8 cellular contexts compared by ENCODE assay signal in the genomic region with DNA sequence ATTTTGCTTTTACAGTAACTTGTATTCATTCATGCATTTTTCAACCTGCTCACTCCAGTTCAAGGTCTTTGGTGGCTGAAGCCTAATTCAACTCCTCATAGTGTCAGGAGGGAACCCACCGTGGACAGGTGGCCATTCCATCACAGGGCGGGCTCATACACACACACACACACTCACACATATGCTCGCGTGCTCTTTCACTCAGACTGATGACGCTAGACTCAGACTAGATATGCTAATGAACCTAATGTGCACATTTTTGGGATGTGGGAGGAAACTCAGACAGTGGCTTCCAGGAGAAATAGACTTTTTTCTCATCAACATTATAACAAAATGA. TPM values are rescaled to one million over a fixed set of nuclear protein-coding genes. Genes with fewer than 3 reads are reported as not detected.
DNase-seq lines count a peak whose midpoint lies in the region; ATAC-seq and TF ChIP-seq lines count a peak whose summit lies in the region.

No MANE protein-coding gene starts in this region.

- H3K4me3 Mint-ChIP-seq in neural progenitor cell, result peak overlapping the region; percentile 93

- no peak for TF ChIP-seq EP300 in SK-N-SH (IDR thresholded peaks at IDR 0.05; ENCODE audit: borderline replicate concordance in 1 of 2, low read depth in 1 of 2, low read length in 1 of 2)

- H3K36me3 ChIP-seq in SK-N-SH (replicated peaks in 1 of 2; ENCODE audit: control insufficient read depth in 1 of 2, insufficient read depth in 2 of 2, low read length in 1 of 2), result no peaks in the 10 kb centered on the region
- H3K36me3 ChIP-seq in esophagus (ENCODE audit: control insufficient read depth in 2 of 2, insufficient read depth in 2 of 2, low read length in 1 of 2), result no peaks in the 10 kb centered on the region
- no peaks in the 10 kb centered on the region for H3K36me3 ChIP-seq in neural progenitor cell

- H3K4me2 ChIP-seq in SK-N-SH (peak overlapping the region; percentile 81), neural progenitor cell (peak overlapping the region; percentile 74)

- WGBS in SK-N-SH (ENCODE audit: low lambda C conversion rate), result 68% methylated on average over 5 of the region's 5 CpGs
- WGBS in esophagus, 2 donors, result 13 to 14% methylated on average over 5 of the region's 5 CpGs

- H3K36me3 Mint-ChIP-seq in neural progenitor cell, result peaks cover 7% of the 10 kb centered on the region

- in situ Hi-C loops in ACHN (cut with HindIII; ENCODE audit: low pct_ligation_motif_present, low pct_unique_long_range_greater_than_20kb, low sequenced_read_pairs), result no loop called here

- H4K20me1 ChIP-seq in SK-N-SH (ENCODE audit: insufficient read depth) (no peaks in the 10 kb centered on the region), neural progenitor cell (ENCODE audit: low read depth) (no peaks in the 10 kb centered on the region)

- H3F3A ChIP-seq in SK-N-SH (replicated peaks; ENCODE audit: insufficient read depth) (peaks cover 23% of the 10 kb centered on the region), neural progenitor cell (ENCODE audit: low read depth) (peaks cover 35% of the 10 kb centered on the region)

- H3K27ac ChIP-seq in SK-N-SH (ENCODE audit: low read depth in 2 of 2, low read length in 1 of 2), result peak overlapping the region; percentile 39 to 93; a peak in 3 of 4 replicates
- H3K27ac ChIP-seq in esophagus (ENCODE audit: low read depth in 2 of 2, low read length in 1 of 2), result peak overlapping the region; percentile 86 to 87
- no peak overlapping the region for H3K27ac ChIP-seq in neural progenitor cell

- POLR2A ChIA-PET in SK-N-SH (lab: Yijun Ruan, JAX), result interaction anchor here (1.1 to 3.2 kb wide), 8 partner anchors 17 to 1059 kb away, joined by 3 to 32 read pairs (median 10); a partner anchor contains a TSS
- POLR2A ChIA-PET in GM10248 (lab: Yijun Ruan, JAX), result interaction anchor here (2.2 kb wide), 1 partner anchor 28 kb away, joined by 6 read pairs; no protein-coding TSS in a partner anchor

- peak; percentile 12 for ATAC-seq in HG02588 (IDR thresholded peaks at IDR 0.05; ENCODE audit: unreplicated experiment)

- CTCF ChIA-PET in SK-N-SH (lab: Yijun Ruan, JAX), result interaction anchor here (0.6 kb wide), 1 partner anchor 29 kb away, joined by 3 read pairs; no protein-coding TSS in a partner anchor
- CTCF ChIA-PET in GM10248 (lab: Yijun Ruan, JAX), result interaction anchor here (1.3 to 2.8 kb wide), 4 partner anchors 12 to 149 kb away, joined by 6 to 14 read pairs (median 8); no protein-coding TSS in a partner anchor

- H3K4me3 ChIP-seq in SK-N-SH (ENCODE audit: low read depth in 2 of 2, low read length in 1 of 2) (peak overlapping the region; percentile 72), esophagus (ENCODE audit: low read depth in 1 of 2, low read length in 2 of 2) (peak overlapping the region; percentile 50 to 81), neural progenitor cell (peak overlapping the region; percentile 57)

- H3K4me1 Mint-ChIP-seq in neural progenitor cell, result peaks cover 22% of the 10 kb centered on the region

- DNase-seq in EH (ENCODE audit: low read depth) (peak; percentile 15), SK-N-SH (peak; percentile 52), neural progenitor cell (ENCODE audit: low spot score) (peak; percentile 16), ACHN (no peak), GM10248 (ENCODE audit: extremely low spot score) (no peak), activated gamma-delta T cell treated with Interleukin-2 at 50 U/mL for 16 hours (no peak)

- TF ChIP-seq RAD21 in SK-N-SH (IDR thresholded peaks at IDR 0.05; ENCODE audit: low read length), result no peak

- H3K27me3 Mint-ChIP-seq in neural progenitor cell (ENCODE audit: insufficient read depth, low read depth), result peaks cover 20% of the 10 kb centered on the region

- no peaks in the 10 kb centered on the region for H3K79me2 ChIP-seq in SK-N-SH (ENCODE audit: insufficient read depth)
- H3K79me2 ChIP-seq in neural progenitor cell (ENCODE audit: low read depth), result no peaks in the 10 kb centered on the region

- no peaks in the 10 kb centered on the region for H3K9me2 ChIP-seq in SK-N-SH

- H3K4me1 ChIP-seq in SK-N-SH (ENCODE audit: control insufficient read depth in 1 of 2, insufficient read depth in 2 of 2, low read depth in 1 of 2, low read length in 1 of 2) (peaks cover 0 to 11% of the 10 kb centered on the region in 2 experiments; a peak in 2 of 4 replicates), esophagus (ENCODE audit: control insufficient read depth in 2 of 2, insufficient read depth in 2 of 2, low read length in 1 of 2) (peaks cover 0 to 3% of the 10 kb centered on the region in 2 donors), neural progenitor cell (no peaks in the 10 kb centered on the region)

- peak overlapping the region; percentile 83 for H3K27ac Mint-ChIP-seq in neural progenitor cell

- H2AFZ ChIP-seq in SK-N-SH (ENCODE audit: low read depth) (peak overlapping the region; percentile 84; the same call in 1 of the 2 replicates), neural progenitor cell (replicated peaks) (peak overlapping the region; percentile 61)

- peak overlapping the region; percentile 53; the same call in 1 of the 2 replicates for H3K9ac ChIP-seq in SK-N-SH
- no peak overlapping the region for H3K9ac ChIP-seq in neural progenitor cell

- no peaks in the 10 kb centered on the region for H3K27me3 ChIP-seq in SK-N-SH (ENCODE audit: insufficient read depth)
- H3K27me3 ChIP-seq in esophagus (ENCODE audit: control insufficient read depth in 1 of 2, insufficient read depth in 2 of 2, low read length in 2 of 2), result no peaks in the 10 kb centered on the region
- H3K27me3 ChIP-seq in neural progenitor cell, result peaks cover 16% of the 10 kb centered on the region

- no peak for TF ChIP-seq CTCF in SK-N-SH (IDR thresholded peaks at IDR 0.05)
- no peak for TF ChIP-seq CTCF in neural progenitor cell (IDR thresholded peaks at IDR 0.05)
- TF ChIP-seq CTCF in GM10248 (IDR thresholded peaks at IDR 0.05; ENCODE audit: control extremely low read depth, extremely low read depth, low read depth, missing control alignments), result no peak

- peaks cover 17% of the 10 kb centered on the region for H3K9me3 Mint-ChIP-seq in neural progenitor cell

- H3K9me3 ChIP-seq in SK-N-SH (no peaks in the 10 kb centered on the region), esophagus (ENCODE audit: control insufficient read depth in 2 of 2, insufficient read depth in 1 of 2, low read depth in 1 of 2, low read length in 1 of 2) (no peaks in the 10 kb centered on the region), neural progenitor cell (ENCODE audit: low read depth) (no peaks in the 10 kb centered on the region)

TF ChIP-seq in SK-N-SH, 30 proteins besides CTCF, POLR2A, EP300 and RAD21:
- TF ChIP-seq IRF3 (IDR thresholded peaks at IDR 0.05; ENCODE audit: low read depth, low read length), result no peak
- no peak for TF ChIP-seq RXRA (IDR thresholded peaks at IDR 0.05; ENCODE audit: borderline replicate concordance, low read depth)
- TF ChIP-seq FOXM1 (IDR thresholded peaks at IDR 0.05; ENCODE audit: low read depth), result no peak
- TF ChIP-seq RFX5 (IDR thresholded peaks at IDR 0.05; ENCODE audit: low read length), result no peak
- TF ChIP-seq MEF2A (IDR thresholded peaks at IDR 0.05; ENCODE audit: borderline replicate concordance, low read depth), result no peak
- no peak for TF ChIP-seq GABPA (IDR thresholded peaks at IDR 0.05; ENCODE audit: low read depth)
- no peak for TF ChIP-seq USF2 (IDR thresholded peaks at IDR 0.05; ENCODE audit: borderline replicate concordance, low read depth, low read length)
- no peak for TF ChIP-seq TEAD4 (IDR thresholded peaks at IDR 0.05; ENCODE audit: borderline replicate concordance, insufficient read depth)
- no peak for TF ChIP-seq RCOR1 (IDR thresholded peaks at IDR 0.05; ENCODE audit: low read length)
- no peak for TF ChIP-seq JUND (IDR thresholded peaks at IDR 0.05)
- TF ChIP-seq FOSL2 (IDR thresholded peaks at IDR 0.05; ENCODE audit: borderline replicate concordance, low read depth), result no peak
- no peak for TF ChIP-seq FOXJ3 (CRISPR knock-in tag; IDR thresholded peaks at IDR 0.05)
- no peak for TF ChIP-seq POLR2AphosphoS5 (IDR thresholded peaks at IDR 0.05; ENCODE audit: low read depth, low read length)
- no peak for TF ChIP-seq SIN3A (IDR thresholded peaks at IDR 0.05; ENCODE audit: borderline replicate concordance, low read depth, low read length)
- TF ChIP-seq NFIC (IDR thresholded peaks at IDR 0.05; ENCODE audit: borderline replicate concordance), result no peak
- TF ChIP-seq, protein P1, sequence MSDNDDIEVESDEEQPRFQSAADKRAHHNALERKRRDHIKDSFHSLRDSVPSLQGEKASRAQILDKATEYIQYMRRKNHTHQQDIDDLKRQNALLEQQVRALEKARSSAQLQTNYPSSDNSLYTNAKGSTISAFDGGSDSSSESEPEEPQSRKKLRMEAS (IDR thresholded peaks at IDR 0.05; ENCODE audit: low read depth), result no peak

RNA-seq across cellular contexts. Expression of gene TRIM27, which starts 56.7 kb away (rescaled TPM):
- polyA plus RNA-seq in SK-N-SH (2012; rRNA removed), result 43.8 and 67.4 TPM in 2 replicates
- polyA plus RNA-seq in SK-N-SH (2012; cell fraction: cytosol; rRNA removed), result 38.7 and 46.0 TPM in 2 replicates
- polyA plus RNA-seq in SK-N-SH (2012; cell fraction: nucleus; rRNA removed), result 100 and 125 TPM in 2 replicates
- polyA plus RNA-seq in esophagus, result 10 to 100 TPM; 13.3 to 15.8 TPM
- total RNA-seq in neural progenitor cell (ENCODE audit: low replicate concordance), result 69.0 and 94.5 TPM in 2 replicates

Comparison
In these comparisons a context has a peak if more than half of its experiments do, and no peak if none do; other contexts are left out.
1. DNase-seq: peak in EH (single experiment), SK-N-SH (single experiment) and neural progenitor cell (single experiment); none in ACHN (single experiment), GM10248 (single experiment) and activated gamma-delta T cell treated with Interleukin-2 at 50 U/mL for 16 hours (single experiment).
2. Peak in every context shown above with its lines, with median percentiles within 50 percentile points of each other: H3K4me3 ChIP-seq.